8 cellular contexts compared by ENCODE assay signal in genomic region chr2:105746177-105747080, GRCh38. TPM values are rescaled to one million over a fixed set of nuclear protein-coding genes. Genes with fewer than 3 reads are reported as not detected.
DNase-seq lines count a peak whose midpoint lies in the region; ATAC-seq and TF ChIP-seq lines count a peak whose summit lies in the region.

No MANE protein-coding gene starts in this region.

- DNase-seq in NCI-H2227 (lab: John Stamatoyannopoulos, UW; ENCODE audit: unreplicated experiment) = peak; percentile 18
- no peak for DNase-seq in NCI-H2227 treated with DMSO at 0.1 percent for 48 hours (lab: John Stamatoyannopoulos, UW)
- peak; percentile 68 for DNase-seq in T-helper 22 cell (ENCODE audit: low read depth)
- DNase-seq in brain microvascular endothelial cell = no peak
- peak; percentile 82 to 96 for DNase-seq in left lung
- peak; percentile 79 to 92 (median 81) for DNase-seq in stimulated activated CD4-positive, alpha-beta T cell treated with anti-CD3 and anti-CD28 coated beads, TNF-alpha, amount 100 ng/mL, for 24 hours (ENCODE audit: low read depth in 3 of 3)
- DNase-seq in NCI-H128 (lab: John Stamatoyannopoulos, UW; ENCODE audit: unreplicated experiment) = no peak

- H3K36me3 ChIP-seq in brain microvascular endothelial cell (replicated peaks) (no peaks in the 10 kb centered on the region), left lung (no peaks in the 10 kb centered on the region)

- intact Hi-C loops in left lung (cut with DNase I) = no loop called here

- H3K4me3 ChIP-seq in brain microvascular endothelial cell (ENCODE audit: low read depth, low read length) (peak overlapping the region; percentile 72), left lung (peak overlapping the region; percentile 57 to 85)

- no peaks in the 10 kb centered on the region for H3K9me3 ChIP-seq in left lung

- peaks cover 13 to 39% of the 10 kb centered on the region in 2 donors for H3K4me1 ChIP-seq in left lung

- no peaks in the 10 kb centered on the region for H3K27me3 ChIP-seq in brain microvascular endothelial cell (replicated peaks)
- H3K27me3 ChIP-seq in left lung = no peaks in the 10 kb centered on the region

- TF ChIP-seq CTCF in brain microvascular endothelial cell (IDR thresholded peaks at IDR 0.05; ENCODE audit: low read depth, low read length, missing control alignments) (no peak), left lung (IDR thresholded peaks at IDR 0.05) (no peak)

- ATAC-seq in HG03175 (IDR thresholded peaks at IDR 0.05; ENCODE audit: unreplicated experiment) (peak; percentile 50), left lung (peak; percentile 72)

- in situ Hi-C loops in brain microvascular endothelial cell (cut with HindIII; ENCODE audit: low pct_ligation_motif_present, low sequenced_read_pairs) = no loop called here

- no peak overlapping the region for H3K27ac ChIP-seq in brain microvascular endothelial cell
- peak overlapping the region; percentile 81 to 82 for H3K27ac ChIP-seq in left lung

RNA-seq across cellular contexts. Expression of gene NCK2, which starts 1.7 kb away (rescaled TPM):
- total RNA-seq in left lung = 10 to 100 TPM; 37.6 to 43.5 TPM

Comparison
In these comparisons a context has a peak if more than half of its experiments do, and no peak if none do; other contexts are left out.
1. DNase-seq: peak in NCI-H2227 (single experiment), T-helper 22 cell (single experiment), left lung (2 of 2) and stimulated activated CD4-positive, alpha-beta T cell treated with anti-CD3 and anti-CD28 coated beads, TNF-alpha, amount 100 ng/mL, for 24 hours (3 of 3); none in NCI-H2227 treated with DMSO at 0.1 percent for 48 hours (single experiment), brain microvascular endothelial cell (single experiment) and NCI-H128 (single experiment).